In the genomic region with DNA sequence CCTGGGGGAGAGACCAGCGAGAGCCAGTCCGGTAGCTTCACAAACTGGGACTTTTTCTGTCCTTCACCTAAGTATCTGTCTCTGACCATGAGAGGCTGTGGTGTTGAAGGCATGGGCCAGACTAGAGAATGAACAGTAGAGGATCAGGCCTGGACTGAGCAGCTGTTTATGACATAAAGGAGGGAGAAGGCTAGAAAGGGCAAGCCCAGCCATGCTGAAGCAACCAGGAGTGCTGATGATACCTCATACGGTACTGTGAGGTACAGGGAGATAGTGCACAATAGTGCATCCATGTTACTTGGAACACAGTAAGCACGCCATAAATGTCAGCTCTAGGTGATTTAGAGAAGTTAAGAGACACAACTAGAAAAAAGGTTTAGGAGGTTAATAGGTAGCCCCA, we compare ENCODE assay signal across 25 cellular contexts. TPM values are rescaled to one million over a fixed set of nuclear protein-coding genes. Genes with fewer than 3 reads are reported as not detected.
A peak's percentile ranks its signal among the peaks of the same experiment; 100 is the strongest.
DNase-seq lines count a peak whose midpoint lies in the region; ATAC-seq, FAIRE-seq and TF ChIP-seq lines count a peak whose summit lies in the region.
"Had no signal": no experiment of that assay in that cellular context is flagged by ENCODE, and none has a peak within 500 bp of the region (broad histone marks: within the 10 kb centered on the region; RNA-seq: fewer than 3 reads in every experiment).

No MANE protein-coding gene starts in this region.

- H3K4ac ChIP-seq in trophoblast cell (ENCODE audit: low read depth, low read length), result no peak overlapping the region

- H3K9me3 ChIP-seq in BLaER1, result no peaks in the 10 kb centered on the region
- no peaks in the 10 kb centered on the region for H3K9me3 ChIP-seq in trophoblast cell (ENCODE audit: insufficient read depth, low read depth, low read length)

- peak overlapping the region; percentile 70 for H2AK5ac ChIP-seq in trophoblast cell (ENCODE audit: low read length)

- H3K4me3 Mint-ChIP-seq in dendritic cell treated with granulocyte-macrophage colony-stimulating factor and Interleukin-4, amounts not matched to agents 40 ng/mL and 50 ng/mL, for 4 days, result no peak overlapping the region
- H3K4me3 Mint-ChIP-seq: CD14-positive monocyte had no signal

- H2BK5ac ChIP-seq in trophoblast cell (ENCODE audit: low read depth, low read length, poor library complexity), result peak overlapping the region; percentile 18

- peaks cover 4% of the 10 kb centered on the region for H3K27me3 Mint-ChIP-seq in dendritic cell treated with granulocyte-macrophage colony-stimulating factor and Interleukin-4, amounts not matched to agents 40 ng/mL and 50 ng/mL, for 4 days

- peak overlapping the region; percentile 50 for H2BK120ac ChIP-seq in trophoblast cell (ENCODE audit: insufficient read depth, low read length, poor library complexity)

- H3K36me3 Mint-ChIP-seq in dendritic cell treated with granulocyte-macrophage colony-stimulating factor and Interleukin-4, amounts not matched to agents 40 ng/mL and 50 ng/mL, for 4 days (ENCODE audit: low read depth), result no peaks in the 10 kb centered on the region
- H3K36me3 Mint-ChIP-seq: CD14-positive monocyte had no signal

- TF ChIP-seq CTCF in D721Med (IDR thresholded peaks at IDR 0.05; ENCODE audit: insufficient read depth, missing control alignments), result no peak

- peaks cover 84% of the 10 kb centered on the region for H3K4me1 Mint-ChIP-seq in dendritic cell treated with granulocyte-macrophage colony-stimulating factor and Interleukin-4, amounts not matched to agents 40 ng/mL and 50 ng/mL, for 4 days (ENCODE audit: low read depth)

- H3K23ac ChIP-seq in trophoblast cell (ENCODE audit: low read length), result no peak overlapping the region

- intact Hi-C loops in dendritic cell treated with granulocyte-macrophage colony-stimulating factor and Interleukin-4, amounts not matched to agents 40 ng/mL and 50 ng/mL, for 4 days (cut with micrococcal nuclease), result no loop called here

- no peak overlapping the region for H3K27ac ChIP-seq in BLaER1
- H3K27ac ChIP-seq in trophoblast cell (ENCODE audit: low read depth, low read length), result no peak overlapping the region
- H3K27ac ChIP-seq: KMS-11 had no signal

- peaks cover 24% of the 10 kb centered on the region for H3K79me1 ChIP-seq in trophoblast cell (ENCODE audit: low read length)

- H4K12ac ChIP-seq in trophoblast cell (ENCODE audit: low read depth, low read length), result no peak overlapping the region

- no peak overlapping the region for H4K8ac ChIP-seq in trophoblast cell (ENCODE audit: low read depth, low read length)

- no peak overlapping the region for H3K4me3 ChIP-seq in BLaER1
- no peak overlapping the region for H3K4me3 ChIP-seq in trophoblast cell (ENCODE audit: low read depth, low read length)
- H3K4me3 ChIP-seq: GM12878 had no signal

- H2BK12ac ChIP-seq in trophoblast cell (ENCODE audit: low read length), result peak overlapping the region; percentile 78

- no peak overlapping the region for H2AFZ ChIP-seq in trophoblast cell (ENCODE audit: insufficient read depth, low read length, poor library complexity)

- H3K4me2 ChIP-seq in BLaER1, result peak overlapping the region; percentile 78
- no peak overlapping the region for H3K4me2 ChIP-seq in trophoblast cell (ENCODE audit: low read length)
- H3K4me2 ChIP-seq: KMS-11 had no signal

- peaks cover 58% of the 10 kb centered on the region for H4K20me1 ChIP-seq in BLaER1

- no peak overlapping the region for H3K18ac ChIP-seq in trophoblast cell (ENCODE audit: low read length)

- peak overlapping the region; percentile 47 for H3K27ac Mint-ChIP-seq in dendritic cell treated with granulocyte-macrophage colony-stimulating factor and Interleukin-4, amounts not matched to agents 40 ng/mL and 50 ng/mL, for 4 days
- H3K27ac Mint-ChIP-seq: CD14-positive monocyte had no signal

- H3K36me3 ChIP-seq in BLaER1 (no peaks in the 10 kb centered on the region), trophoblast cell (ENCODE audit: control insufficient read depth in 1 of 2, insufficient read depth in 2 of 2, low read length in 2 of 2) (no peaks in the 10 kb centered on the region)

- H3K9ac ChIP-seq in BLaER1 (no peak overlapping the region), trophoblast cell (ENCODE audit: low read length) (no peak overlapping the region)
- H3K9ac ChIP-seq: KMS-11 had no signal

- WGBS in trophoblast cell (ENCODE audit: extremely low coverage, insufficient coverage, insufficient read length), result no CpG with 5 or more reads among the region's 4 CpGs

- H3K4me1 ChIP-seq in BLaER1, result peaks cover 47% of the 10 kb centered on the region
- peaks cover 27 to 37% of the 10 kb centered on the region in 2 experiments for H3K4me1 ChIP-seq in trophoblast cell (ENCODE audit: control insufficient read depth in 1 of 2, insufficient read depth in 2 of 2, low read length in 2 of 2)

- H3K27me3 ChIP-seq in BLaER1 (peaks cover 49% of the 10 kb centered on the region), trophoblast cell (ENCODE audit: insufficient read depth, low read length) (no peaks in the 10 kb centered on the region)

- no peaks in the 10 kb centered on the region for H3K79me2 ChIP-seq in trophoblast cell (ENCODE audit: control insufficient read depth, insufficient read depth, low read length, poor library complexity)

- H4K91ac ChIP-seq in trophoblast cell (ENCODE audit: low read depth, low read length), result peak overlapping the region; percentile 66

- H3K14ac ChIP-seq in trophoblast cell (ENCODE audit: low read length), result peak overlapping the region; percentile 56

- FAIRE-seq in GM19239 (lab: Jason Lieb, UNC) (peak; percentile 4), D721Med (lab: Jason Lieb, UNC) (no peak)
- FAIRE-seq: GM12878, HTR-8/SVneo had no signal

- DNase-seq in GM19239 (ENCODE audit: insufficient read length, low spot score), result no peak
- no peak for DNase-seq in trophoblast cell
- DNase-seq in midbrain (lab: John Stamatoyannopoulos, UW), result no peak
- no peak for DNase-seq in D721Med (ENCODE audit: insufficient read length, low spot score)
- DNase-seq in activated CD8-positive, alpha-beta memory T cell treated with anti-CD3 and anti-CD28 coated beads for 24 hours, result no peak
- DNase-seq: AML-193; DMS79 treated with DMSO at 0.1 percent for 48 hours; GOT3; NCI-H1105; NCI-H146; NCI-H2029; NCI-H2227 treated with DMSO at 0.1 percent for 48 hours; NCI-H510A; NCI-H748 treated with DMSO at 0.1 percent for 48 hours; NK-92 treated with Interleukin-12 subunit alpha and Interleukin-12 subunit beta, amount 100 ng/mL, for 24 hours; SIG-M5 had no signal

- no peak for ATAC-seq in GM21360 (IDR thresholded peaks at IDR 0.05; ENCODE audit: unreplicated experiment)
- ATAC-seq: GM12878, HCT116, Panc1 had no signal

- H3K9me3 Mint-ChIP-seq in dendritic cell treated with granulocyte-macrophage colony-stimulating factor and Interleukin-4, amounts not matched to agents 40 ng/mL and 50 ng/mL, for 4 days, result no peaks in the 10 kb centered on the region
- H3K9me3 Mint-ChIP-seq: CD14-positive monocyte had no signal

RNA-seq across cellular contexts. Expression of gene TIMP4, which starts 22.6 kb away (rescaled TPM):
- 9.0 and 10.2 TPM in 2 replicates for polyA plus RNA-seq in trophoblast cell (2013)
- polyA plus RNA-seq: CD14-positive monocyte had no signal
